ENCODE assay signal across 16 cellular contexts in the genomic region with DNA sequence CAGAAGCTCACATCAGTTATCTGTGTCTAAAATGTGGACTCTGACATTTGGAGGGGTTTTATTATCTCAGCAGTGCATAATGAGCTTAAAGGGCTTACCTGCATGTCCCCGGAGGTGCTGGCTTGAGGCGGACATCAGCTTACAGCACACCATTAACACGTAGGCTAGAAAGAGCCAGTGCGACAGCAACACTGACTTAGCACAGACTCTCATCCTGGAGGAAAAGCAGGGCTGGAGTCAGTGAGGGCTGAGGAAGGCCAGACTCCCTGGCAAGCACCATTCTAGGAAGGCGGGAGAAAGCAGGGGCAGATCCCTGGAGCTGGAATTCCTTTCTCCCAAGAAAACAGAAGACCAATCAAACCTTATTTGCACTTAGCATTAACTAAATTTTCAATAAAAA. TPM values are rescaled to one million over a fixed set of nuclear protein-coding genes. Genes with fewer than 3 reads are reported as not detected.
DNase-seq lines count a peak whose midpoint lies in the region; ATAC-seq and TF ChIP-seq lines count a peak whose summit lies in the region.
"Had no signal": no experiment of that assay in that cellular context is flagged by ENCODE, and none has a peak within 500 bp of the region (broad histone marks: within the 10 kb centered on the region; RNA-seq: fewer than 3 reads in every experiment).

No MANE protein-coding gene starts in this region.

- H3K4me2 ChIP-seq in neural cell (ENCODE audit: low read length), result no peak overlapping the region
- H3K4me2 ChIP-seq: BLaER1 had no signal

- H3K27me3 ChIP-seq in WERI-Rb-1 (ENCODE audit: insufficient read depth, low read depth, severe bottlenecking) (no peaks in the 10 kb centered on the region), neural cell (ENCODE audit: insufficient read depth, low read depth, low read length) (no peaks in the 10 kb centered on the region), vagina (no peaks in the 10 kb centered on the region)
- H3K27me3 ChIP-seq: BLaER1 had no signal

- no peaks in the 10 kb centered on the region for H3K4me1 ChIP-seq in vagina
- H3K4me1 ChIP-seq: BLaER1, Caco-2 had no signal

- no peaks in the 10 kb centered on the region for H3K79me2 ChIP-seq in neural cell (replicated peaks; ENCODE audit: insufficient read depth, low read length)

- no peak overlapping the region for H3K9ac ChIP-seq in neural cell (ENCODE audit: low read length)
- H3K9ac ChIP-seq: BLaER1 had no signal

- peaks cover 3% of the 10 kb centered on the region for H3K9me3 ChIP-seq in WERI-Rb-1 (ENCODE audit: severe bottlenecking)
- no peaks in the 10 kb centered on the region for H3K9me3 ChIP-seq in neural cell (ENCODE audit: low read length)
- no peaks in the 10 kb centered on the region for H3K9me3 ChIP-seq in vagina
- H3K9me3 ChIP-seq: BLaER1, Caco-2 had no signal

- no peaks in the 10 kb centered on the region for H3F3A ChIP-seq in neural cell (ENCODE audit: insufficient read depth, low read length, poor library complexity, severe bottlenecking)

- no peak overlapping the region for H2AFZ ChIP-seq in neural cell (ENCODE audit: low read depth, low read length)

- H3K27ac ChIP-seq in WERI-Rb-1, result peak overlapping the region; percentile 38
- no peak overlapping the region for H3K27ac ChIP-seq in neural cell (ENCODE audit: low read length)
- no peak overlapping the region for H3K27ac ChIP-seq in vagina
- H3K27ac ChIP-seq: 22Rv1, BLaER1 had no signal

- no peak for TF ChIP-seq POLR2A in vagina (IDR thresholded peaks at IDR 0.05)

- intact Hi-C loops in vagina (cut with DNase I), result no loop called here

- H3K4me3 ChIP-seq in WERI-Rb-1 (ENCODE audit: low read depth, low read length) (no peak overlapping the region), neural cell (ENCODE audit: low read length) (no peak overlapping the region), vagina (no peak overlapping the region)
- H3K4me3 ChIP-seq: BLaER1 had no signal

- no peak for TF ChIP-seq EP300 in neural cell (conservative IDR thresholded peaks at IDR 0.05; ENCODE audit: poor library complexity, severe bottlenecking)

- no peak for ATAC-seq in HG03095 (IDR thresholded peaks at IDR 0.05; ENCODE audit: unreplicated experiment)
- ATAC-seq: HCT116 had no signal

- peaks cover 14% of the 10 kb centered on the region for H3K36me3 ChIP-seq in WERI-Rb-1
- H3K36me3 ChIP-seq in neural cell (ENCODE audit: insufficient read depth, low read length), result no peaks in the 10 kb centered on the region
- no peaks in the 10 kb centered on the region for H3K36me3 ChIP-seq in vagina
- H3K36me3 ChIP-seq: BLaER1 had no signal

- no peaks in the 10 kb centered on the region for H4K20me1 ChIP-seq in neural cell (ENCODE audit: insufficient read depth)
- H4K20me1 ChIP-seq: BLaER1 had no signal

- no peak for TF ChIP-seq RAD21 in neural cell (conservative IDR thresholded peaks at IDR 0.05)

- no peak for TF ChIP-seq CTCF in WERI-Rb-1 (IDR thresholded peaks at IDR 0.05; ENCODE audit: low read depth, low read length)
- TF ChIP-seq CTCF in neural cell (IDR thresholded peaks at IDR 0.05; ENCODE audit: poor library complexity, severe bottlenecking), result no peak
- no peak for TF ChIP-seq CTCF in vagina (IDR thresholded peaks at IDR 0.05)

- no peaks in the 10 kb centered on the region for H3K9me2 ChIP-seq in neural cell (ENCODE audit: insufficient read depth, low read length)

- DNase-seq in ELF-1 (ENCODE audit: low read depth, low spot score), result peak; percentile 33
- DNase-seq in WERI-Rb-1, result peak; percentile 86
- peak; percentile 16 for DNase-seq in iPS-NIHi7 (ENCODE audit: extremely low spot score)
- DNase-seq in activated CD4-positive, CD25-positive, alpha-beta regulatory T cell treated with anti-CD3 and anti-CD28 coated beads, Interleukin-2, amount 50 U/mL, for 72 hours, result no peak
- no peak for DNase-seq in vagina (ENCODE audit: extremely low spot score in 2 of 2)
- no peak for DNase-seq in 8988T
- DNase-seq: AML-193; Caco-2; CD8-positive, alpha-beta memory T cell; DND-41 had no signal

TF ChIP-seq in neural cell, 6 proteins besides CTCF, POLR2A, EP300 and RAD21:
- no peak for TF ChIP-seq SMC3 (conservative IDR thresholded peaks at IDR 0.05; ENCODE audit: poor library complexity)
- TF ChIP-seq POLR2AphosphoS5 (IDR thresholded peaks at IDR 0.05), result peak; percentile 23

RNA-seq across cellular contexts. Expression of a gene that starts 51.7 kb away (rescaled TPM):
- 0.19 TPM in 1 of 2 replicates, not detected in the other for polyA plus RNA-seq in neural cell
- 0.49 TPM in 1 of 2 replicates, not detected in the other for polyA minus RNA-seq in neural cell
- 0.74 TPM for total RNA-seq in vagina
- total RNA-seq: Caco-2; CD8-positive, alpha-beta memory T cell; H4 had no signal
- polyA plus RNA-seq: CD8-positive, alpha-beta memory T cell had no signal

Comparison
In these comparisons a context has a peak if more than half of its experiments do, and no peak if none do; other contexts are left out.
1. DNase-seq: peak in ELF-1 (single experiment), WERI-Rb-1 (single experiment) and iPS-NIHi7 (single experiment); none in activated CD4-positive, CD25-positive, alpha-beta regulatory T cell treated with anti-CD3 and anti-CD28 coated beads, Interleukin-2, amount 50 U/mL, for 72 hours (single experiment), vagina (0 of 2) and 8988T (single experiment).